ENCODE assay signal across 9 cellular contexts in genomic region chr17:41404024-41404651, GRCh38. TPM values are rescaled to one million over a fixed set of nuclear protein-coding genes. Genes with fewer than 3 reads are reported as not detected.
DNase-seq lines count a peak whose midpoint lies in the region; ATAC-seq and TF ChIP-seq lines count a peak whose summit lies in the region.
"Had no signal": no experiment of that assay in that cellular context is flagged by ENCODE, and none has a peak within 500 bp of the region (broad histone marks: within the 10 kb centered on the region; RNA-seq: fewer than 3 reads in every experiment).

No MANE protein-coding gene starts in this region.

- no peaks in the 10 kb centered on the region for H3K9me2 ChIP-seq in GM23248 (ENCODE audit: insufficient read depth)

- no peaks in the 10 kb centered on the region for H4K20me1 ChIP-seq in GM23248 (ENCODE audit: insufficient read depth)

- no peaks in the 10 kb centered on the region for H3K9me3 ChIP-seq in GM23248 (ENCODE audit: low read depth)
- no peaks in the 10 kb centered on the region for H3K9me3 ChIP-seq in Panc1 (ENCODE audit: control insufficient read depth, insufficient read depth, low read depth, low read length)

- in situ Hi-C loops in GM23248 (cut with MboI): no loop called here
- in situ Hi-C loops in Panc1 (cut with HindIII; ENCODE audit: low pct_unique_long_range_greater_than_20kb, low sequenced_read_pairs): no loop called here
- in situ Hi-C loops in astrocyte of the cerebellum (cut with HindIII; ENCODE audit: low sequenced_read_pairs): no loop called here

- TF ChIP-seq CTCF in Panc1 (IDR thresholded peaks at IDR 0.05) (no peak), astrocyte of the cerebellum (IDR thresholded peaks at IDR 0.05; ENCODE audit: low read depth, low read length, missing control alignments) (no peak)

- H3F3A ChIP-seq in GM23248 (ENCODE audit: insufficient read depth): peaks cover 30% of the 10 kb centered on the region

- peak overlapping the region; percentile 34 for H3K9ac ChIP-seq in GM23248

- 0 out of 2 replicates have a peak overlapping the region, but pooled peaks have one; percentile 5 for H3K4me3 ChIP-seq in GM23248
- no peak overlapping the region for H3K4me3 ChIP-seq in Panc1 (ENCODE audit: low read depth in 2 of 2, low read length in 2 of 2)
- no peak overlapping the region for H3K4me3 ChIP-seq in astrocyte of the cerebellum (ENCODE audit: low read depth, low read length)

- H3K36me3 ChIP-seq in GM23248 (ENCODE audit: low read depth): no peaks in the 10 kb centered on the region
- H3K36me3 ChIP-seq in Panc1 (ENCODE audit: control insufficient read depth, insufficient read depth, low read length): no peaks in the 10 kb centered on the region

- DNase-seq in GM23248: peak; percentile 97
- peak; percentile 60 for DNase-seq in Panc1 (ENCODE audit: low read depth, low spot score)
- peak; percentile 67 for DNase-seq in astrocyte of the cerebellum (ENCODE audit: low read depth)
- peak; percentile 100 for DNase-seq in renal cortical epithelial cell (ENCODE audit: low read depth)
- no peak for DNase-seq in activated CD4-positive, CD25-positive, alpha-beta regulatory T cell treated with anti-CD3 and anti-CD28 coated beads, Interleukin-2, amount 50 U/mL, for 72 hours
- no peak for DNase-seq in erythroblast (lab: John Stamatoyannopoulos, UW)
- DNase-seq: naive B cell had no signal

- no TSS peak for BruUV-seq in Panc1 (replicated peaks; lab: Mats Ljungman, UMichigan)

- H2AFZ ChIP-seq in GM23248: peak overlapping the region; percentile 8; the same call in 1 of the 2 replicates

- H3K27ac ChIP-seq in GM23248 (peak overlapping the region; percentile 64), Panc1 (ENCODE audit: low read length) (peak overlapping the region; percentile 13; the same call in 1 of the 2 replicates)

- H3K27me3 ChIP-seq in GM23248 (replicated peaks; ENCODE audit: insufficient read depth) (no peaks in the 10 kb centered on the region), Panc1 (ENCODE audit: control insufficient read depth, insufficient read depth, low read length) (no peaks in the 10 kb centered on the region)

- intact Hi-C loops in Panc1 (cut with micrococcal nuclease; ENCODE audit: unreplicated experiment): no loop called here

- ATAC-seq in Panc1 (peak; percentile 77), GM21526 (IDR thresholded peaks at IDR 0.05; ENCODE audit: low FRiP score, unreplicated experiment) (no peak), HG02642 (IDR thresholded peaks at IDR 0.05; ENCODE audit: poor library complexity, unreplicated experiment) (no peak)

- POLR2A ChIA-PET in Panc1 (lab: Charles Lee): no interaction called here

- TF ChIP-seq POLR2A in erythroblast (IDR thresholded peaks at IDR 0.05; ENCODE audit: low read length): no peak

- H3K4me2 ChIP-seq in GM23248 (ENCODE audit: unreplicated experiment): peak overlapping the region; percentile 50

- 29 to 38% methylated on average over 7 of the region's 7 CpGs for WGBS in GM23248 (ENCODE audit: low coverage in 1 of 2, low lambda C conversion rate in 2 of 2, missing lambda C conversion rate in 2 of 2), 2 experiments

- CTCF ChIA-PET in Panc1 (lab: Charles Lee): interaction anchor here (1.4 to 1.9 kb wide), 2 partner anchors 115 to 145 kb away, joined by 3 to 6 read pairs; partner anchors contain the start of gene KRT15

- peaks cover 30% of the 10 kb centered on the region for H3K4me1 ChIP-seq in GM23248 (ENCODE audit: insufficient read depth)
- peaks cover 13% of the 10 kb centered on the region for H3K4me1 ChIP-seq in Panc1 (ENCODE audit: control insufficient read depth, insufficient read depth, low read length)

- no peaks in the 10 kb centered on the region for H3K79me2 ChIP-seq in GM23248 (ENCODE audit: insufficient read depth)

RNA-seq across cellular contexts. Expression of gene KRT31, which starts 6.7 kb away (rescaled TPM):
- not detected in 2 replicates for total RNA-seq in GM23248 (2014; rRNA removed; shearing (Covaris generic))
- polyA plus RNA-seq in GM23248 (2016; fragmentation: Nextera tagmentation; extraction: Ambion mirVana): not detected in 2 replicates
- not detected for total RNA-seq in Panc1 (2021; ENCODE audit: unreplicated experiment)
- polyA plus RNA-seq in Panc1 (2012; ENCODE audit: insufficient read length): not detected
- total RNA-seq in renal cortical epithelial cell: not detected in 2 replicates

RNA-seq across cellular contexts. Expression of gene KRT37, which starts 20.2 kb away (rescaled TPM):
- not detected in 2 replicates for total RNA-seq in GM23248 (2014; rRNA removed; shearing (Covaris generic))
- polyA plus RNA-seq in GM23248 (2016; fragmentation: Nextera tagmentation; extraction: Ambion mirVana): not detected in 2 replicates
- total RNA-seq in Panc1 (2021; ENCODE audit: unreplicated experiment): not detected
- not detected for polyA plus RNA-seq in Panc1 (2012; ENCODE audit: insufficient read length)
- not detected in 2 replicates for total RNA-seq in renal cortical epithelial cell

RNA-seq across cellular contexts. Expression of gene KRT34, which starts 22.0 kb away (rescaled TPM):
- 73.5 and 77.8 TPM in 2 replicates for total RNA-seq in GM23248 (2014; rRNA removed; shearing (Covaris generic))
- polyA plus RNA-seq in GM23248 (2016; fragmentation: Nextera tagmentation; extraction: Ambion mirVana): 39.8 and 42.2 TPM in 2 replicates
- total RNA-seq in Panc1 (2021; ENCODE audit: unreplicated experiment) (not detected), renal cortical epithelial cell (0.05 and 26.4 TPM in 2 replicates)
- polyA plus RNA-seq in Panc1 (2012; ENCODE audit: insufficient read length): not detected

RNA-seq across cellular contexts. Expression of gene KRT33B, which starts 34.5 kb away (rescaled TPM):
- total RNA-seq in GM23248 (2014; rRNA removed; shearing (Covaris generic)): 0.25 and 0.76 TPM in 2 replicates
- polyA plus RNA-seq in GM23248 (2016; fragmentation: Nextera tagmentation; extraction: Ambion mirVana): 1.0 and 1.2 TPM in 2 replicates
- total RNA-seq in Panc1 (2021; ENCODE audit: unreplicated experiment): not detected
- not detected for polyA plus RNA-seq in Panc1 (2012; ENCODE audit: insufficient read length)
- not detected in 2 replicates for total RNA-seq in renal cortical epithelial cell

RNA-seq across cellular contexts. Expression of gene KRT38, which starts 36.6 kb away (rescaled TPM):
- not detected in 2 replicates for total RNA-seq in GM23248 (2014; rRNA removed; shearing (Covaris generic))
- polyA plus RNA-seq in GM23248 (2016; fragmentation: Nextera tagmentation; extraction: Ambion mirVana): not detected in 2 replicates
- total RNA-seq in Panc1 (2021; ENCODE audit: unreplicated experiment): not detected
- polyA plus RNA-seq in Panc1 (2012; ENCODE audit: insufficient read length): not detected
- total RNA-seq in renal cortical epithelial cell: not detected in 2 replicates

Comparison
In these comparisons a context has a peak if more than half of its experiments do, and no peak if none do; other contexts are left out.
1. DNase-seq: peak in GM23248 (single experiment), Panc1 (single experiment), astrocyte of the cerebellum (single experiment) and renal cortical epithelial cell (single experiment); none in activated CD4-positive, CD25-positive, alpha-beta regulatory T cell treated with anti-CD3 and anti-CD28 coated beads, Interleukin-2, amount 50 U/mL, for 72 hours (single experiment) and erythroblast (0 of 2).